ENCODE assay signal across 7 cellular contexts in the genomic region with DNA sequence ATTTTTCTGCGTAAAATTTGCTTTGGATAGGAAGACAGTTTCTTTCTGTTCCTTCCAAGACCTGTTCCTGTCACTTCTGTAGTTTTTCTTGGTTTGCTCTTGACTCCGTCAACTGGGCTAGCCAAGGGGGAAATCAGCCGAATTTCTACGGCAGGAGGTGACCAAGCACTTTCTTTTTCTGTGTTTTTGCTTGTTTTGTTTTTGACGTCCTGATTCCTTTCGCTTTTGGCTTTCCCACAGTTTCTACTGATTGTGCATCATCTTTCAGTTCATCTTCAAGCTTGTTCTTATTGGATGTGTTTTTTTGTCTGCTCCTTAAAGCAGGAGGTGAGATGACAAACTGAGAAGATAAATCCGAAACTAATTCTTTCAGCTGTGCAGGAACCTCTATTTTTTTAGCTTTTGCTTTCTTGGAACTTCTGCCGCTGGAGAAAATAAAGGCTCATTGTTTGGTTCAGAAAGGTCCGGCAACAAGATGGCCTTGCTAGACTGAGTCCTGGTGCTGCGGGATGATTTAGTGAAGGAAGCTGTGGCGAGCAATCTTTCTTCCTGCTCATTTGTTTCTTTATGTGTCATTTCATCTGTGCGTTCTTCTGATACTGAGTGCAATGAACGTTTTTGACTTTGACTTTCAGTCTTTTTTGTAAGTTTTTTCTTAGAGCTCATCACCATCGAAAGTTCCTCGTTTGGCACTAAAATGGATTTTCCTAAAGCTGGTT.
DNase-seq lines count a peak whose midpoint lies in the region; ATAC-seq and TF ChIP-seq lines count a peak whose summit lies in the region.
"Not testable (repeated sequence)": the region's sequence is repeated elsewhere in the genome, so short reads cannot be mapped to it uniquely, and the experiment has no call there.

No MANE protein-coding gene starts in this region.

- peak overlapping the region; percentile 68 for H3K4me3 Mint-ChIP-seq in activated CD4-positive, alpha-beta memory T cell treated with anti-CD3 and anti-CD28 coated beads, Interleukin-2, amount 10 ng/mL, durations not matched to agents 7 days and 5 days

- not testable (repeated sequence) for H3K9me3 Mint-ChIP-seq in activated CD4-positive, alpha-beta memory T cell treated with anti-CD3 and anti-CD28 coated beads, Interleukin-2, amount 10 ng/mL, durations not matched to agents 7 days and 5 days

- not testable (repeated sequence) for TF ChIP-seq CTCF in GM12875 (IDR thresholded peaks at IDR 0.05; ENCODE audit: borderline replicate concordance, insufficient read depth, low read depth, low read length); NB4 (IDR thresholded peaks at IDR 0.05; ENCODE audit: low read depth, low read length)

- in situ Hi-C loops in HAP-1 (cut with MboI; ENCODE audit: low sequenced_read_pairs) = not testable (repeated sequence)

- peaks cover 13% of the 10 kb centered on the region for H3K4me1 Mint-ChIP-seq in activated CD4-positive, alpha-beta memory T cell treated with anti-CD3 and anti-CD28 coated beads, Interleukin-2, amount 10 ng/mL, durations not matched to agents 7 days and 5 days

- peak overlapping the region; percentile 62 for H3K27ac Mint-ChIP-seq in activated CD4-positive, alpha-beta memory T cell treated with anti-CD3 and anti-CD28 coated beads, Interleukin-2, amount 10 ng/mL, durations not matched to agents 7 days and 5 days

- not testable (repeated sequence) for H3K36me3 Mint-ChIP-seq in activated CD4-positive, alpha-beta memory T cell treated with anti-CD3 and anti-CD28 coated beads, Interleukin-2, amount 10 ng/mL, durations not matched to agents 7 days and 5 days (ENCODE audit: low read depth)

- H3K4me3 ChIP-seq in GM12875 (ENCODE audit: low read depth, low read length) (peak overlapping the region; percentile 1), HAP-1 (peak overlapping the region; percentile 18; the same call in 1 of the 2 replicates), NB4 (ENCODE audit: low read depth, low read length) (peak overlapping the region; percentile 55)

- H3K4me1 ChIP-seq in HAP-1 = not testable (repeated sequence)

- H3K27me3 Mint-ChIP-seq in activated CD4-positive, alpha-beta memory T cell treated with anti-CD3 and anti-CD28 coated beads, Interleukin-2, amount 10 ng/mL, durations not matched to agents 7 days and 5 days = peaks cover 23% of the 10 kb centered on the region

- H3K36me3 ChIP-seq in HAP-1 (replicated peaks) = not testable (repeated sequence)

- TF ChIP-seq POLR2A in NB4 (IDR thresholded peaks at IDR 0.05; ENCODE audit: extremely low read depth, insufficient read length) = not testable (repeated sequence)

- not testable (repeated sequence) for DNase-seq in HAP-1 (ENCODE audit: low spot score in 2 of 2); activated CD4-positive, alpha-beta memory T cell treated with anti-CD3 and anti-CD28 coated beads, Interleukin-2, amount 10 ng/mL, durations not matched to agents 7 days and 5 days
- peak; percentile 34 for DNase-seq in NB4 (ENCODE audit: low read depth)
- peak; percentile 10 for DNase-seq in fibroblast of peridontal ligament (ENCODE audit: extremely low read depth)

- POLR2A ChIA-PET in activated CD4-positive, alpha-beta memory T cell treated with anti-CD3 and anti-CD28 coated beads, Interleukin-2, amount 10 ng/mL, durations not matched to agents 7 days and 5 days (lab: Charles Lee) = not testable (repeated sequence)

- H3K9me3 ChIP-seq in HAP-1 = not testable (repeated sequence)

- not testable (repeated sequence) for H3K27me3 ChIP-seq in HAP-1 (ENCODE audit: low read depth)

- ATAC-seq in GM19372 (IDR thresholded peaks at IDR 0.05; ENCODE audit: low read depth, unreplicated experiment) = peak; percentile 54
- ATAC-seq in HG03354 (IDR thresholded peaks at IDR 0.05; ENCODE audit: poor library complexity, severe bottlenecking, unreplicated experiment) = peak; percentile 75

- CTCF ChIA-PET in activated CD4-positive, alpha-beta memory T cell treated with anti-CD3 and anti-CD28 coated beads, Interleukin-2, amount 10 ng/mL, durations not matched to agents 7 days and 5 days (lab: Charles Lee) = not testable (repeated sequence)

Comparison
In these comparisons a context has a peak if more than half of its experiments do, and no peak if none do; other contexts are left out.
1. H3K4me3 ChIP-seq: peak in every context shown above with its lines; median percentile 55 in NB4; 18 in HAP-1; 1 in GM12875.